ENCODE assay signal across 7 cellular contexts in genomic region chr12:53230971-53231858, GRCh38. TPM values are rescaled to one million over a fixed set of nuclear protein-coding genes. Genes with fewer than 3 reads are reported as not detected.
A peak's percentile ranks its signal among the peaks of the same experiment; 100 is the strongest.
DNase-seq lines count a peak whose midpoint lies in the region; ATAC-seq and TF ChIP-seq lines count a peak whose summit lies in the region.
"Had no signal": no experiment of that assay in that cellular context is flagged by ENCODE, and none has a peak within 500 bp of the region (broad histone marks: within the 10 kb centered on the region; RNA-seq: fewer than 3 reads in every experiment).

No MANE protein-coding gene starts in this region.

- no peaks in the 10 kb centered on the region for H3K9me3 ChIP-seq in left lung

- H3K4me3 ChIP-seq in AG09309 (ENCODE audit: control insufficient read depth, low read depth, low read length), result peak overlapping the region; percentile 81
- peak overlapping the region; percentile 63 to 65 for H3K4me3 ChIP-seq in left lung

- peak overlapping the region; percentile 80 for H3K4me3 Mint-ChIP-seq in WTC11

- TF ChIP-seq CTCF in AG09309 (IDR thresholded peaks at IDR 0.05; ENCODE audit: control insufficient read depth, insufficient read depth, low read depth, low read length, missing control alignments), result no peak
- TF ChIP-seq CTCF in WTC11 (IDR thresholded peaks at IDR 0.05), result no peak
- TF ChIP-seq CTCF in left lung (IDR thresholded peaks at IDR 0.05), result no peak

- CTCF ChIA-PET in WTC11 (lab: Charles Lee), result interaction anchor here (0.6 to 10.2 kb wide), 7 partner anchors 8 to 190 kb away, joined by 3 to 82 read pairs (median 3); partner anchors contain the start of genes AAAS and ESPL1

- H3K4me1 Mint-ChIP-seq in WTC11, result peaks cover 75% of the 10 kb centered on the region

- no peaks in the 10 kb centered on the region for H3K36me3 ChIP-seq in left lung
- H3K36me3 ChIP-seq: WERI-Rb-1 had no signal

- peaks cover 7 to 31% of the 10 kb centered on the region in 2 donors for H3K4me1 ChIP-seq in left lung

- no peak overlapping the region for H3K27ac Mint-ChIP-seq in WTC11

- peaks cover 5% of the 10 kb centered on the region for H3K36me3 Mint-ChIP-seq in WTC11

- no peak for DNase-seq in AG09309 (ENCODE audit: low read depth)
- DNase-seq in WTC11 (ENCODE audit: low spot score), result no peak
- peak in 1 of 2 donors; percentile 29 for DNase-seq in left lung
- DNase-seq in NCI-H1417 (lab: John Stamatoyannopoulos, UW), result no peak
- no peak for DNase-seq in NCI-H187 (lab: John Stamatoyannopoulos, UW)
- DNase-seq: WERI-Rb-1 had no signal

- peak overlapping the region; percentile 76 to 81 for H3K27ac ChIP-seq in left lung
- H3K27ac ChIP-seq: WERI-Rb-1 had no signal

- H3K27me3 Mint-ChIP-seq in WTC11 (ENCODE audit: low read depth), result no peaks in the 10 kb centered on the region

- ATAC-seq in WTC11 (no peak), left lung (no peak), HG03039 (IDR thresholded peaks at IDR 0.05; ENCODE audit: unreplicated experiment) (no peak)

- H3K27me3 ChIP-seq in left lung, result peaks cover 0 to 42% of the 10 kb centered on the region in 2 donors

- intact Hi-C loops in left lung (cut with DNase I), result no loop called here

- no peaks in the 10 kb centered on the region for H3K9me3 Mint-ChIP-seq in WTC11

- POLR2A ChIA-PET in WTC11 (lab: Charles Lee), result interaction anchor here (0.6 to 1.2 kb wide), 2 partner anchors 11 to 17 kb away, joined by 3 to 6 read pairs; no protein-coding TSS in a partner anchor

TF ChIP-seq in WTC11, 78 proteins besides CTCF, POLR2A, EP300 and RAD21:
- TF ChIP-seq, protein P1, sequence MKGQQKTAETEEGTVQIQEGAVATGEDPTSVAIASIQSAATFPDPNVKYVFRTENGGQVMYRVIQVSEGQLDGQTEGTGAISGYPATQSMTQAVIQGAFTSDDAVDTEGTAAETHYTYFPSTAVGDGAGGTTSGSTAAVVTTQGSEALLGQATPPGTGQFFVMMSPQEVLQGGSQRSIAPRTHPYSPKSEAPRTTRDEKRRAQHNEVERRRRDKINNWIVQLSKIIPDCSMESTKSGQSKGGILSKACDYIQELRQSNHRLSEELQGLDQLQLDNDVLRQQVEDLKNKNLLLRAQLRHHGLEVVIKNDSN (CRISPR knock-in tag; IDR thresholded peaks at IDR 0.05), result no peak
- TF ChIP-seq MAX (CRISPR knock-in tag; IDR thresholded peaks at IDR 0.05) (peak; percentile 44; the same call in 1 of the 2 replicates), TP53 (CRISPR knock-in tag; IDR thresholded peaks at IDR 0.05) (0 out of 2 replicates have a peak, but pooled peaks have one; percentile 39), TEAD1 (CRISPR knock-in tag; IDR thresholded peaks at IDR 0.05) (0 out of 2 replicates have a peak, but pooled peaks have one; percentile 34)
- TF ChIP-seq, protein P2, sequence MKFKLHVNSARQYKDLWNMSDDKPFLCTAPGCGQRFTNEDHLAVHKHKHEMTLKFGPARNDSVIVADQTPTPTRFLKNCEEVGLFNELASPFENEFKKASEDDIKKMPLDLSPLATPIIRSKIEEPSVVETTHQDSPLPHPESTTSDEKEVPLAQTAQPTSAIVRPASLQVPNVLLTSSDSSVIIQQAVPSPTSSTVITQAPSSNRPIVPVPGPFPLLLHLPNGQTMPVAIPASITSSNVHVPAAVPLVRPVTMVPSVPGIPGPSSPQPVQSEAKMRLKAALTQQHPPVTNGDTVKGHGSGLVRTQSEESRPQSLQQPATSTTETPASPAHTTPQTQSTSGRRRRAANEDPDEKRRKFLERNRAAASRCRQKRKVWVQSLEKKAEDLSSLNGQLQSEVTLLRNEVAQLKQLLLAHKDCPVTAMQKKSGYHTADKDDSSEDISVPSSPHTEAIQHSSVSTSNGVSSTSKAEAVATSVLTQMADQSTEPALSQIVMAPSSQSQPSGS (CRISPR knock-in tag; IDR thresholded peaks at IDR 0.05; ENCODE audit: borderline replicate concordance, low read depth), result no peak

RNA-seq across cellular contexts. Expression of gene RARG, which starts 0.8 kb away (rescaled TPM):
- total RNA-seq in WTC11 (2021), result 68.1 to 77.2 TPM (median 69.7 TPM) in 3 replicates
- total RNA-seq in left lung, result 10 to 100 TPM; 38.2 to 38.6 TPM

RNA-seq across cellular contexts. Expression of gene ITGB7, which starts 24.2 kb away (rescaled TPM):
- total RNA-seq in WTC11 (2021) (0.90 to 1.4 TPM (median 1.1 TPM) in 3 replicates), left lung (10 to 100 TPM in 1 of 2 donors, 1 to 10 TPM in 1; 3.8 to 10.9 TPM)

RNA-seq across cellular contexts. Expression of gene ESPL1, which starts 36.9 kb away (rescaled TPM):
- total RNA-seq in WTC11 (2021), result 41.5 to 61.4 TPM (median 48.5 TPM) in 3 replicates
- 1 to 10 TPM; 2.8 to 4.1 TPM for total RNA-seq in left lung

RNA-seq across cellular contexts. Expression of gene CSAD, which starts 50.5 kb away (rescaled TPM):
- total RNA-seq in WTC11 (2021) (11.5 to 12.6 TPM (median 12.3 TPM) in 3 replicates), left lung (10 to 100 TPM; 33.1 to 36.3 TPM)

RNA-seq across cellular contexts. Expression of gene ZNF740, which starts 50.7 kb away (rescaled TPM):
- total RNA-seq in WTC11 (2021), result 26.6 to 36.6 TPM (median 36.1 TPM) in 3 replicates
- total RNA-seq in left lung, result 10 to 100 TPM; 34.6 to 39.2 TPM
